Comparison of ENCODE assay signal across 22 cellular contexts in the genomic region with DNA sequence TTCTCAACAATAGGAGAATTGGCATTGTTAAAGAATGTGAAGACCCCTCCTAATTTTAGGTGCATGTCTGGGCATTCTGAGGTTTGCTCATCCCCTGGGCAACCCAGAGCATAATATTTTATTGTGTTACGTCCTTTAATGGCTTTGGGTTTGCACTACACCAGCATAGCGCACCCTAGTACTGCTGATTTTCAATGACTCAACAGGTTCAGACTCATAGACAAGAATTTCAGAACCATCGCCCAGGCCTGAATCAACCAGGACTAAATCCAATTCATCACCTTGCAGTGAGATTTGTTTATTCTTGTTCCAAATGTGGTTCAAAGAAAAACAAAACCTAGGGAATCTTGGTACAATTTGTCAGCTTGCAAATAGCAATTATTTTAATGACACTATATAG.
DNase-seq lines count a peak whose midpoint lies in the region; ATAC-seq and TF ChIP-seq lines count a peak whose summit lies in the region.
"Had no signal": no experiment of that assay in that cellular context is flagged by ENCODE, and none has a peak within 500 bp of the region (broad histone marks: within the 10 kb centered on the region; RNA-seq: fewer than 3 reads in every experiment).

No MANE protein-coding gene starts in this region.

- H3K4me3 ChIP-seq in IMR-90 (ENCODE audit: insufficient read depth, low read depth, low read length) (no peak overlapping the region), astrocyte of the spinal cord (ENCODE audit: low read depth, low read length) (no peak overlapping the region)
- H3K4me3 ChIP-seq: ascending aorta, GM23338, psoas muscle had no signal

- H3K4ac ChIP-seq in IMR-90 (ENCODE audit: low read depth, low read length) = no peak overlapping the region

- POLR2A ChIA-PET in IMR-90 (lab: Charles Lee; ENCODE audit: unreplicated experiment) = no interaction called here

- no peak overlapping the region for H3K4me2 ChIP-seq in IMR-90 (ENCODE audit: low read depth, low read length)
- H3K4me2 ChIP-seq: GM23338 had no signal

- no peak overlapping the region for H2AFZ ChIP-seq in IMR-90 (replicated peaks; ENCODE audit: low read length, poor library complexity)
- H2AFZ ChIP-seq: GM23338 had no signal

- no peak overlapping the region for H3K23ac ChIP-seq in IMR-90 (ENCODE audit: low read depth, low read length)

- H2BK20ac ChIP-seq in IMR-90 (ENCODE audit: low read depth, low read length) = no peak overlapping the region

- TF ChIP-seq POLR2A in IMR-90 (IDR thresholded peaks at IDR 0.05; ENCODE audit: low read depth, low read length) = no peak

- H3K9me3 ChIP-seq in IMR-90 (ENCODE audit: control insufficient read depth, insufficient read depth, low read length) = no peaks in the 10 kb centered on the region
- H3K9me3 ChIP-seq: ascending aorta, psoas muscle had no signal

- no peaks in the 10 kb centered on the region for H4K20me1 ChIP-seq in IMR-90 (ENCODE audit: insufficient read depth, low read length)

- H2BK120ac ChIP-seq in IMR-90 (ENCODE audit: low read depth, low read length) = no peak overlapping the region

- no peak overlapping the region for H4K5ac ChIP-seq in IMR-90 (ENCODE audit: low read depth, low read length)

- in situ Hi-C loops in IMR-90 (cut with MboI; ENCODE audit: low sequenced_read_pairs) = no loop called here
- in situ Hi-C loops in astrocyte of the spinal cord (cut with HindIII; ENCODE audit: low sequenced_read_pairs) = no loop called here

- H3K27me3 ChIP-seq in IMR-90 (ENCODE audit: control insufficient read depth, insufficient read depth, low read length) = no peaks in the 10 kb centered on the region
- H3K27me3 ChIP-seq: ascending aorta had no signal

- no peak overlapping the region for H3K18ac ChIP-seq in IMR-90 (ENCODE audit: low read depth, low read length)

- intact Hi-C loops in IMR-90 (cut with micrococcal nuclease) = no loop called here

- no peak overlapping the region for H4K91ac ChIP-seq in IMR-90 (ENCODE audit: insufficient read depth, low read depth, low read length)

- CTCF ChIA-PET in IMR-90 (lab: Yijun Ruan, JAX) = no interaction called here

- no peak for TF ChIP-seq RAD21 in IMR-90 (IDR thresholded peaks at IDR 0.05; ENCODE audit: low read length)

- no peak overlapping the region for H2AK5ac ChIP-seq in IMR-90 (ENCODE audit: low read depth, low read length)

- no CpG with 5 or more reads among the region's 3 CpGs for WGBS in IMR-90 (ENCODE audit: extremely low coverage in 2 of 2, insufficient read length in 1 of 2), 2 experiments

- H3K27ac ChIP-seq in IMR-90 (ENCODE audit: insufficient read depth, low read length) = no peak overlapping the region
- H3K27ac ChIP-seq: ascending aorta, psoas muscle had no signal

- DNase-seq in AG20443 (ENCODE audit: low spot score) (peak; percentile 61), IMR-90 (peak; percentile 74), astrocyte of the spinal cord (ENCODE audit: low read depth, low spot score) (peak; percentile 73), kidney tubule cell (ENCODE audit: low spot score) (peak; percentile 50), NCI-H1092 treated with DMSO at 0.1 percent for 48 hours (lab: John Stamatoyannopoulos, UW) (no peak), left lobe of liver (ENCODE audit: low spot score) (no peak), SIG-M5 treated with dmso at 0.1 percent for 504 hours (lab: John Stamatoyannopoulos, UW; ENCODE audit: unreplicated experiment) (no peak), NCI-H345 (lab: John Stamatoyannopoulos, UW) (no peak)
- DNase-seq: activated CD4-positive, alpha-beta memory T cell treated with anti-CD3 and anti-CD28 coated beads, Interleukin-2, amount 10 ng/mL, durations not matched to agents 7 days and 5 days; activated CD4-positive, CD25-positive, alpha-beta regulatory T cell; activated naive CD4-positive, alpha-beta T cell treated with anti-CD3 and anti-CD28 coated beads, Interleukin-2, amount 10 ng/mL, durations not matched to agents 7 days and 5 days; activated T-cell treated with anti-CD3 and anti-CD28 coated beads, Interleukin-2, amount 50 U/mL, for 1 hour; CD8-positive, alpha-beta T cell; endodermal cell; Karpas-422; left colon; midbrain; NCI-H748 treated with DMSO at 0.1 percent for 48 hours; psoas muscle; stimulated activated CD8-positive, alpha-beta memory T cell treated with anti-CD3 and anti-CD28 coated beads, Interleukin-4, amount 100 ng/mL, for 48 hours had no signal

- no TSS peak for BruUV-seq in IMR-90 (replicated peaks; lab: Mats Ljungman, UMichigan)

- no peak for TF ChIP-seq CTCF in IMR-90 (conservative IDR thresholded peaks at IDR 0.05; ENCODE audit: low read depth, low read length)
- TF ChIP-seq CTCF in astrocyte of the spinal cord (IDR thresholded peaks at IDR 0.05; ENCODE audit: low read depth, low read length) = no peak

- no peak overlapping the region for H3K9ac ChIP-seq in IMR-90 (ENCODE audit: low read depth, low read length)

- dilution Hi-C loops in IMR-90 (cut with HindIII; ENCODE audit: low sequenced_read_pairs, unreplicated experiment) = no loop called here

- peaks cover 2% of the 10 kb centered on the region; the same call in 1 of the 2 replicates for H3K9me1 ChIP-seq in IMR-90 (ENCODE audit: insufficient read depth, low read length)

- H3K36me3 ChIP-seq in IMR-90 (ENCODE audit: control insufficient read depth, insufficient read depth, low read length) = no peaks in the 10 kb centered on the region
- H3K36me3 ChIP-seq: ascending aorta had no signal

- H3K79me1 ChIP-seq in IMR-90 (ENCODE audit: low read depth in 1 of 2, low read length in 2 of 2) = no peaks in the 10 kb centered on the region

- H3K56ac ChIP-seq in IMR-90 (ENCODE audit: extremely low read depth, insufficient read depth, low read length) = no peak overlapping the region

- H2BK5ac ChIP-seq in IMR-90 (ENCODE audit: low read depth, low read length, poor library complexity, severe bottlenecking) = no peak overlapping the region

- no peak overlapping the region for H4K8ac ChIP-seq in IMR-90 (ENCODE audit: low read depth in 2 of 2, low read length in 2 of 2)

- no peak overlapping the region for H2AK9ac ChIP-seq in IMR-90 (replicated peaks; ENCODE audit: low read depth, low read length, poor library complexity)

- ATAC-seq in IMR-90 (ENCODE audit: low read depth) (peak; percentile 44; the same call in 1 of the 2 replicates), left lobe of liver (no peak)
- ATAC-seq: CD8-positive, alpha-beta T cell; GM23338; left colon; psoas muscle had no signal

- H2BK15ac ChIP-seq in IMR-90 (ENCODE audit: low read depth, low read length) = no peak overlapping the region

- no peak overlapping the region for H3K14ac ChIP-seq in IMR-90 (replicated peaks; ENCODE audit: low read depth, low read length)

- peaks cover 4% of the 10 kb centered on the region for H3K4me1 ChIP-seq in IMR-90 (ENCODE audit: control insufficient read depth, insufficient read depth, low read length)
- H3K4me1 ChIP-seq: ascending aorta, psoas muscle had no signal

TF ChIP-seq in IMR-90, 13 proteins besides CTCF, POLR2A, EP300 and RAD21:
- TF ChIP-seq NFE2L2 (IDR thresholded peaks at IDR 0.05; ENCODE audit: low read depth, low read length) (peak; percentile 50), SMC3 (IDR thresholded peaks at IDR 0.05; ENCODE audit: low read depth, low read length) (no peak)

Comparison
In these comparisons a context has a peak if more than half of its experiments do, and no peak if none do; other contexts are left out.
1. DNase-seq: peak in AG20443 (single experiment), IMR-90 (single experiment), astrocyte of the spinal cord (single experiment) and kidney tubule cell (single experiment); none in NCI-H1092 treated with DMSO at 0.1 percent for 48 hours (single experiment), left lobe of liver (single experiment), SIG-M5 treated with dmso at 0.1 percent for 504 hours (single experiment) and NCI-H345 (single experiment).